ENCODE assay signal across 1 cellular context in the genomic region with DNA sequence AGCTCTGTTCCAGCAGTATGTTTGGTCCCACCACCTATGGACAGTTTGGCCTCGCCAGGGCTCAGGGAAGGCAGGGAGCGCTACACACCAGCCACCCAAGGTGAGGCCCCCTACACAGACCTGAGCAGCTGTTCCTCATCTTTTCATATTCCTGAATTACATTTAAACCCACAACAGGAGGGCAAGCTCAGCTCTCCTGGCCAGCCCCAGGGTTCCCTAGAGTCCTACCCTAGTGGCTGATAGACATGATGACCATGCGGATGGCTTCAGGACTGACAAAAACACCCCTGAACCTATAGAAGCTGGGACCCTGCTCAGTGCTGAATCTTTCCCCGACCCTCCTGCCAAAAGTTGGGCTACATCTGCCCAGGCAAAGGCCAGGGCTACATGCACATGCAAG.
TF ChIP-seq lines count a peak whose summit lies in the region.

No MANE protein-coding gene starts in this region.

TF ChIP-seq in GM23338, 12 proteins besides CTCF, POLR2A, EP300 and RAD21 (continued from another document):
- no peak for TF ChIP-seq JUNB (IDR thresholded peaks at IDR 0.05; ENCODE audit: unreplicated experiment)
- TF ChIP-seq STAT1 (IDR thresholded peaks at IDR 0.05; ENCODE audit: unreplicated experiment): no peak
